Comparison of ENCODE assay signal across 16 cellular contexts in the genomic region with DNA sequence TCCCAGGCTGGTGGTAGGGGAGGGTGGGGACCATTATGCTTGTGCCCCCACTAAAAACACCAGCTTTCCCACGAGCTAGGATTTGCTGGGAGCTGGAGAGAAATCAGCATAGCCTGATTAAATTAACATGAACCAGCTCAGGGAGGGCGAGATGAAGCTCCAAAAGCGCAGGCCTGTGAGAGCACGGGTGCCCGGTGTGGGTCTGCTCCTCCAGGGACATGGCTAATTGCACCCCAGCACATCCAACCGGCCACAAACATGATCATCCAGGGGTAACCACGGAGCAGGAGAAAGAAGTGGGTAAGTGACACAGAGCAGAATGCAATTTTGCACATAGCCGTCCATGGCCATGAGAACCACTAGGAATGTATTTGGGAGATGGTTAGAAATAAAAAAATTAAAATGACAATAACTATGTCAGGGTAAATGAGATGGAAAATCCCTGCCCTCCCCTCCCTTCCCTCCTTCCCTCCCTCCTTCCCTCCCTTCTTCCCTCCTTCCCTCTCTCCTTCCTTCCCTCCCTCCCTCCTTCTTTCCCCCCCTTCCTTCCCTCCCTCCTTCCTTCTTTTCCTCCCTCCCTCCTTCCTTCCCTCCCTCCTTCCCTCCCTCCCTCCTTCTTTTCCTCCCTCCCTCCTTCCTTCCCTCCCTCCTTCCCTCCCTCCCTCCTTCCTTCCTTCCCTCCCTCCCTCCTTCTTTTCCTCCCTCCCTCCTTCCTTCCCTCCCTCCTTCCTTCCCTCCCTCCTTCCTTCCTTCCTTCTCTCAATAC. TPM values are rescaled to one million over a fixed set of nuclear protein-coding genes. Genes with fewer than 3 reads are reported as not detected.
A peak's percentile ranks its signal among the peaks of the same experiment; 100 is the strongest.
DNase-seq lines count a peak whose midpoint lies in the region; ATAC-seq and TF ChIP-seq lines count a peak whose summit lies in the region.
"Had no signal": no experiment of that assay in that cellular context is flagged by ENCODE, and none has a peak within 500 bp of the region (broad histone marks: within the 10 kb centered on the region; RNA-seq: fewer than 3 reads in every experiment).

No MANE protein-coding gene starts in this region.

- H3K9me3 ChIP-seq in BE2C (peaks cover 6% of the 10 kb centered on the region; the same call in 1 of the 2 replicates), gastrocnemius medialis (no peaks in the 10 kb centered on the region)
- H3K9me3 ChIP-seq: prostate gland, SJSA1 had no signal

- POLR2A ChIA-PET in RWPE1 (lab: Yijun Ruan, JAX; ENCODE audit: low non-redundant PET) (no interaction called here), T-cell (lab: Charles Lee) (no interaction called here)

- H3K27ac ChIP-seq in RWPE1: peak overlapping the region; percentile 60
- peak overlapping the region; percentile 47 to 73 (median 60) for H3K27ac ChIP-seq in gastrocnemius medialis
- H3K27ac ChIP-seq: prostate gland, SJSA1 had no signal

- CTCF ChIA-PET in RWPE1 (lab: Yijun Ruan, JAX): interaction anchor here (0.8 kb wide), 1 partner anchor 139 kb away, joined by 3 read pairs; no protein-coding TSS in a partner anchor
- CTCF ChIA-PET in T-cell (lab: Charles Lee): no interaction called here

- TF ChIP-seq CTCF in BE2C (IDR thresholded peaks at IDR 0.05; ENCODE audit: low read depth, low read length): no peak
- TF ChIP-seq CTCF in RWPE1 (conservative IDR thresholded peaks at IDR 0.05; ENCODE audit: low read depth): no peak
- no peak for TF ChIP-seq CTCF in gastrocnemius medialis (IDR thresholded peaks at IDR 0.05 in 4 of 5, conservative IDR thresholded peaks at IDR 0.05 in 1 of 5)

- H3K36me3 Mint-ChIP-seq in T-cell: no peaks in the 10 kb centered on the region

- DNase-seq in BE2C (peak; percentile 43), RWPE1 (ENCODE audit: low spot score) (no peak), left kidney (ENCODE audit: low read depth, low spot score) (peak; percentile 11), gastrocnemius medialis (no peak), DMS114 treated with DMSO at 0.1 percent for 48 hours (lab: John Stamatoyannopoulos, UW; ENCODE audit: unreplicated experiment) (no peak), T-cell (no peak)
- no peak for DNase-seq in activated CD8-positive, alpha-beta memory T cell treated with anti-CD3 and anti-CD28 coated beads, Interleukin-2, amount 50 U/mL, for 4 hours
- DNase-seq: activated naive CD4-positive, alpha-beta T cell treated with anti-CD3 and anti-CD28 coated beads, Interleukin-2, amount 50 U/mL, for 16 hours; activated T-cell treated with anti-CD3 and anti-CD28 coated beads, Interleukin-2, amount 50 U/mL, for 1 hour; DMS79; NCI-H1930; NCI-H510A treated with DMSO at 0.1 percent for 48 hours; stimulated activated naive CD8-positive, alpha-beta T cell treated with anti-CD3 and anti-CD28 coated beads, Interleukin-15, amount 100 ng/mL, for 72 hours had no signal

- in situ Hi-C loops in gastrocnemius medialis (cut with MboI; ENCODE audit: low sequenced_read_pairs in 4 of 4): no loop called here

- H3K27ac Mint-ChIP-seq in T-cell: no peak overlapping the region

- peaks cover 0 to 3% (median 0%) of the 10 kb centered on the region in 3 donors for H3K4me1 Mint-ChIP-seq in T-cell
- H3K4me1 Mint-ChIP-seq: stimulated activated naive CD8-positive, alpha-beta T cell treated with anti-CD3 and anti-CD28 coated beads, Interleukin-15, amount 100 ng/mL, for 72 hours had no signal

- no peak overlapping the region for H3K4me3 Mint-ChIP-seq in T-cell
- H3K4me3 Mint-ChIP-seq: stimulated activated naive CD8-positive, alpha-beta T cell treated with anti-CD3 and anti-CD28 coated beads, Interleukin-15, amount 100 ng/mL, for 72 hours had no signal

- H3K27me3 ChIP-seq in BE2C: no peaks in the 10 kb centered on the region
- H3K27me3 ChIP-seq in gastrocnemius medialis: no peaks in the 10 kb centered on the region
- H3K27me3 ChIP-seq: SJSA1 had no signal

- intact Hi-C loops in gastrocnemius medialis (cut with DNase I; ENCODE audit: low total_unique reads): loop anchor here (10.0 kb wide), 1 partner anchor 242 kb away; the partner anchor contains the start of gene GLRX5

- H3K4me1 ChIP-seq in BE2C (peaks cover 11% of the 10 kb centered on the region), gastrocnemius medialis (peaks cover 12 to 18% of the 10 kb centered on the region in 2 donors)
- H3K4me1 ChIP-seq: prostate gland, SJSA1 had no signal

- ATAC-seq in gastrocnemius medialis (no peak), T-cell (replicated peaks in 1 of 4) (no peak), HG03442 (IDR thresholded peaks at IDR 0.05; ENCODE audit: unreplicated experiment) (no peak)
- ATAC-seq: stimulated activated naive CD8-positive, alpha-beta T cell treated with anti-CD3 and anti-CD28 coated beads, Interleukin-15, amount 100 ng/mL, for 72 hours had no signal

- no peak for TF ChIP-seq POLR2A in gastrocnemius medialis (IDR thresholded peaks at IDR 0.05)

- peaks cover 8 to 13% (median 11%) of the 10 kb centered on the region in 3 donors for H3K9me3 Mint-ChIP-seq in T-cell

- H3K36me3 ChIP-seq in BE2C (no peaks in the 10 kb centered on the region), gastrocnemius medialis (no peaks in the 10 kb centered on the region)
- H3K36me3 ChIP-seq: prostate gland, SJSA1 had no signal

- peaks cover 35% of the 10 kb centered on the region in 2 donors for H3K27me3 Mint-ChIP-seq in T-cell

- H3K4me3 ChIP-seq in BE2C (ENCODE audit: low read depth, low read length): no peak overlapping the region
- no peak overlapping the region for H3K4me3 ChIP-seq in gastrocnemius medialis
- H3K4me3 ChIP-seq: prostate gland, SJSA1 had no signal

RNA-seq across cellular contexts. Expression of gene CLMN, which starts 26.9 kb away (rescaled TPM):
- polyA plus RNA-seq in BE2C (2012; ENCODE audit: insufficient read depth, insufficient read length, low read depth): 3.2 TPM
- total RNA-seq in gastrocnemius medialis: 1 to 10 TPM; 3.8 to 8.8 (median 5.8) TPM
- 1 to 10 TPM in 2 of 5 donors, under 1 TPM in 3; 0.68 to 2.2 (median 0.99) TPM for total RNA-seq in T-cell

Comparison
In these comparisons a context has a peak if more than half of its experiments do, and no peak if none do; other contexts are left out.
1. DNase-seq: peak in BE2C (single experiment) and left kidney (single experiment); none in RWPE1 (single experiment), gastrocnemius medialis (0 of 2), activated CD8-positive, alpha-beta memory T cell treated with anti-CD3 and anti-CD28 coated beads, Interleukin-2, amount 50 U/mL, for 4 hours (single experiment), DMS114 treated with DMSO at 0.1 percent for 48 hours (single experiment) and T-cell (0 of 34).